Comparison of ENCODE assay signal across 12 cellular contexts in genomic region chr13:32645854-32646253, GRCh38. TPM values are rescaled to one million over a fixed set of nuclear protein-coding genes. Genes with fewer than 3 reads are reported as not detected.
DNase-seq lines count a peak whose midpoint lies in the region; ATAC-seq lines count a peak whose summit lies in the region.
"Had no signal": no experiment of that assay in that cellular context is flagged by ENCODE, and none has a peak within 500 bp of the region (broad histone marks: within the 10 kb centered on the region; RNA-seq: fewer than 3 reads in every experiment).

No MANE protein-coding gene starts in this region.

- no peak overlapping the region for H3K4me3 Mint-ChIP-seq in activated naive CD4-positive, alpha-beta T cell treated with anti-CD3 and anti-CD28 coated beads, Interleukin-2, amount 50 U/mL, for 24 hours
- H3K4me3 Mint-ChIP-seq in activated naive CD4-positive, alpha-beta T cell treated with anti-CD3 and anti-CD28 coated beads, Interleukin-2, amount 10 ng/mL, durations not matched to agents 7 days and 5 days = no peak overlapping the region
- peak overlapping the region; percentile 2 to 64 for H3K4me3 Mint-ChIP-seq in stimulated activated naive CD8-positive, alpha-beta T cell treated with anti-CD3 and anti-CD28 coated beads, Interleukin-15, amount 100 ng/mL, for 72 hours

- CTCF ChIA-PET in activated naive CD4-positive, alpha-beta T cell treated with anti-CD3 and anti-CD28 coated beads, Interleukin-2, amount 10 ng/mL, durations not matched to agents 7 days and 5 days (lab: Charles Lee) = interaction anchor here (0.6 to 1.1 kb wide), 5 partner anchors 9 to 374 kb away, joined by 3 to 5 read pairs (median 3); no protein-coding TSS in a partner anchor

- H3K4me1 Mint-ChIP-seq in activated naive CD4-positive, alpha-beta T cell treated with anti-CD3 and anti-CD28 coated beads, Interleukin-2, amount 50 U/mL, for 24 hours = peaks cover 89% of the 10 kb centered on the region
- H3K4me1 Mint-ChIP-seq in activated naive CD4-positive, alpha-beta T cell treated with anti-CD3 and anti-CD28 coated beads, Interleukin-2, amount 10 ng/mL, durations not matched to agents 7 days and 5 days = peaks cover 54% of the 10 kb centered on the region
- peaks cover 88% of the 10 kb centered on the region for H3K4me1 Mint-ChIP-seq in stimulated activated naive CD8-positive, alpha-beta T cell treated with anti-CD3 and anti-CD28 coated beads, Interleukin-15, amount 100 ng/mL, for 72 hours

- no peaks in the 10 kb centered on the region for H3K27me3 Mint-ChIP-seq in activated naive CD4-positive, alpha-beta T cell treated with anti-CD3 and anti-CD28 coated beads, Interleukin-2, amount 50 U/mL, for 24 hours
- H3K27me3 Mint-ChIP-seq in activated naive CD4-positive, alpha-beta T cell treated with anti-CD3 and anti-CD28 coated beads, Interleukin-2, amount 10 ng/mL, durations not matched to agents 7 days and 5 days = no peaks in the 10 kb centered on the region
- no peaks in the 10 kb centered on the region for H3K27me3 Mint-ChIP-seq in stimulated activated naive CD8-positive, alpha-beta T cell treated with anti-CD3 and anti-CD28 coated beads, Interleukin-15, amount 100 ng/mL, for 72 hours

- H3K9me3 Mint-ChIP-seq in activated naive CD4-positive, alpha-beta T cell treated with anti-CD3 and anti-CD28 coated beads, Interleukin-2, amount 50 U/mL, for 24 hours = no peaks in the 10 kb centered on the region
- no peaks in the 10 kb centered on the region for H3K9me3 Mint-ChIP-seq in activated naive CD4-positive, alpha-beta T cell treated with anti-CD3 and anti-CD28 coated beads, Interleukin-2, amount 10 ng/mL, durations not matched to agents 7 days and 5 days
- no peaks in the 10 kb centered on the region for H3K9me3 Mint-ChIP-seq in stimulated activated naive CD8-positive, alpha-beta T cell treated with anti-CD3 and anti-CD28 coated beads, Interleukin-15, amount 100 ng/mL, for 72 hours

- ATAC-seq in left lobe of liver = peak; percentile 8
- peak; percentile 91 for ATAC-seq in stimulated activated naive CD8-positive, alpha-beta T cell treated with anti-CD3 and anti-CD28 coated beads, Interleukin-15, amount 100 ng/mL, for 72 hours
- ATAC-seq: heart left ventricle had no signal

- H3K36me3 Mint-ChIP-seq in activated naive CD4-positive, alpha-beta T cell treated with anti-CD3 and anti-CD28 coated beads, Interleukin-2, amount 50 U/mL, for 24 hours = no peaks in the 10 kb centered on the region
- H3K36me3 Mint-ChIP-seq in activated naive CD4-positive, alpha-beta T cell treated with anti-CD3 and anti-CD28 coated beads, Interleukin-2, amount 10 ng/mL, durations not matched to agents 7 days and 5 days = peaks cover 7% of the 10 kb centered on the region

- DNase-seq in activated naive CD4-positive, alpha-beta T cell treated with anti-CD3 and anti-CD28 coated beads, Interleukin-2, amount 10 ng/mL, durations not matched to agents 7 days and 5 days = no peak
- DNase-seq in UCSD-AML1 (lab: John Stamatoyannopoulos, UW; ENCODE audit: unreplicated experiment) = peak; percentile 34
- no peak for DNase-seq in left lobe of liver (ENCODE audit: low spot score)
- peak; percentile 37 to 54 for DNase-seq in stimulated activated naive CD8-positive, alpha-beta T cell treated with anti-CD3 and anti-CD28 coated beads, Interleukin-15, amount 100 ng/mL, for 72 hours
- DNase-seq in COLO668 (lab: John Stamatoyannopoulos, UW; ENCODE audit: unreplicated experiment) = no peak
- DNase-seq in COLO829 (ENCODE audit: low spot score) = no peak
- DNase-seq in NOMO-1 treated with dmso at 0.1 percent for 144 hours (lab: John Stamatoyannopoulos, UW; ENCODE audit: unreplicated experiment) = no peak
- DNase-seq: GDM1, heart left ventricle, mammary epithelial cell, NCI-H1694 had no signal

- peak overlapping the region; percentile 10 for H3K27ac Mint-ChIP-seq in activated naive CD4-positive, alpha-beta T cell treated with anti-CD3 and anti-CD28 coated beads, Interleukin-2, amount 50 U/mL, for 24 hours
- H3K27ac Mint-ChIP-seq in activated naive CD4-positive, alpha-beta T cell treated with anti-CD3 and anti-CD28 coated beads, Interleukin-2, amount 10 ng/mL, durations not matched to agents 7 days and 5 days = no peak overlapping the region
- H3K27ac Mint-ChIP-seq in stimulated activated naive CD8-positive, alpha-beta T cell treated with anti-CD3 and anti-CD28 coated beads, Interleukin-15, amount 100 ng/mL, for 72 hours = peak overlapping the region; percentile 1 to 82

RNA-seq across cellular contexts. Expression of gene PDS5B, which starts 59.6 kb away (rescaled TPM):
- total RNA-seq in left lobe of liver = 12.6 TPM

Comparison
In these comparisons a context has a peak if more than half of its experiments do, and no peak if none do; other contexts are left out.
1. H3K4me3 Mint-ChIP-seq: peak in stimulated activated naive CD8-positive, alpha-beta T cell treated with anti-CD3 and anti-CD28 coated beads, Interleukin-15, amount 100 ng/mL, for 72 hours (2 of 2); none in activated naive CD4-positive, alpha-beta T cell treated with anti-CD3 and anti-CD28 coated beads, Interleukin-2, amount 50 U/mL, for 24 hours (single experiment) and activated naive CD4-positive, alpha-beta T cell treated with anti-CD3 and anti-CD28 coated beads, Interleukin-2, amount 10 ng/mL, durations not matched to agents 7 days and 5 days (single experiment).
2. DNase-seq: peak in UCSD-AML1 (single experiment) and stimulated activated naive CD8-positive, alpha-beta T cell treated with anti-CD3 and anti-CD28 coated beads, Interleukin-15, amount 100 ng/mL, for 72 hours (2 of 2); none in activated naive CD4-positive, alpha-beta T cell treated with anti-CD3 and anti-CD28 coated beads, Interleukin-2, amount 10 ng/mL, durations not matched to agents 7 days and 5 days (single experiment), left lobe of liver (single experiment), COLO668 (single experiment), COLO829 (single experiment) and NOMO-1 treated with dmso at 0.1 percent for 144 hours (single experiment).